ENCODE assay signal across 27 cellular contexts in the genomic region with DNA sequence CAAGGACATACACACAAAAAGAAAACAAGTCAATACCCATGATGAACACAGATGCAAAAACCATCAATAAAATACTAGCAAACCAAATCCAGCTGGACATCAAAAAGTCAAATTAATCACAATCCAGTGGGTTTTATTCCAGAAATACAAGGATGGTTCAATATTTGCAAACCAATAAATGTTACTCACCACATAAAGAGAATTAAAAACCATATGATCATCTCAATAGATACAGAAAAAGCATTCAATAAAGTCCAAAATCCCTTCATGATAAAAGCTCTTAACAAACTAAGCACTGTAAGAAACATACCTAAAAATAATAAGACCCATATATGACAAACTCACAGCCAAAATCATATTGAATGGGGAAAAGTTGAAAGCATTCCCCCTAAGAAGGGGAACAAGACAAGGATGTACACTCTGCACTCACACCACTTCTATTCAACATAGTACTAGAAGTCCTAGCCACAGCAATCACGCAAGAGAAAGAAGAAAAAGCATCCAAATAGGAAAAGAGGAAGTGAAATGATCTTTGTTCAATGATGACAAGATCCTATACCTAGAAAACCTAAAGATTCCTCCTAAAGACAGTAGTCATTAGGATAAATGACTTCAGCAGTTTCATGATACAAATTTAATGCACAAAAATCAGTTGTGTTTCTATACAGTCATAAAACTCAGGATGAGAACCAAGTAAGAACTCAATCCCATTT.
"Had no signal": no experiment of that assay in that cellular context is flagged by ENCODE, and none has a peak within 500 bp of the region (broad histone marks: within the 10 kb centered on the region; RNA-seq: fewer than 3 reads in every experiment).

No MANE protein-coding gene starts in this region.

- H3K27me3 ChIP-seq: brain microvascular endothelial cell, dorsolateral prefrontal cortex, neutrophil, pancreas, right lobe of liver, suprapubic skin, transverse colon, uterus had no signal

- H3K4me3 ChIP-seq: dorsolateral prefrontal cortex, lung, pancreas, right lobe of liver, suprapubic skin, transverse colon, uterus had no signal

- ATAC-seq: activated naive CD8-positive, alpha-beta T cell treated with anti-CD3 and anti-CD28 coated beads, Interleukin-2, amount 50 U/mL, for 24 hours; activated T-cell treated with anti-CD3 and anti-CD28 coated beads, Interleukin-2, amount 50 U/mL, for 4 hours; natural killer cell treated with Interleukin-12 subunit alpha and Interleukin-12 subunit beta and Interleukin-15 and Interleukin-18, amount 100 ng/mL, for 72 hours; pancreas; right lobe of liver; stimulated activated naive CD8-positive, alpha-beta T cell treated with anti-CD3 and anti-CD28 coated beads, Interleukin-15, amount 100 ng/mL, for 72 hours had no signal

- H3K9me3 Mint-ChIP-seq: activated naive CD4-positive, alpha-beta T cell treated with anti-CD3 and anti-CD28 coated beads, Interleukin-2, amount 10 ng/mL, durations not matched to agents 7 days and 5 days had no signal

- FAIRE-seq: colon had no signal

- H3K27ac Mint-ChIP-seq: activated naive CD4-positive, alpha-beta T cell treated with anti-CD3 and anti-CD28 coated beads, Interleukin-2, amount 10 ng/mL, durations not matched to agents 7 days and 5 days; activated naive CD8-positive, alpha-beta T cell treated with anti-CD3 and anti-CD28 coated beads, Interleukin-2, amount 50 U/mL, for 24 hours; natural killer cell treated with Interleukin-12 subunit alpha and Interleukin-12 subunit beta and Interleukin-15 and Interleukin-18, amount 100 ng/mL, for 72 hours; stimulated activated naive CD8-positive, alpha-beta T cell treated with anti-CD3 and anti-CD28 coated beads, Interleukin-15, amount 100 ng/mL, for 72 hours had no signal

- H3K9me3 ChIP-seq: neutrophil, pancreas, right lobe of liver, suprapubic skin, uterus had no signal

- DNase-seq: activated CD4-positive, alpha-beta T cell treated with anti-CD3 and anti-CD28 coated beads, Interleukin-2, amount 50 U/mL, for 1 hour; activated CD4-positive, CD25-positive, alpha-beta regulatory T cell treated with anti-CD3 and anti-CD28 coated beads, Interleukin-2, amount 50 U/mL, for 72 hours; activated CD8-positive, alpha-beta memory T cell treated with anti-CD3 and anti-CD28 coated beads, Interleukin-2, amount 50 U/mL, for 4 hours; activated naive CD4-positive, alpha-beta T cell treated with anti-CD3 and anti-CD28 coated beads, Interleukin-2, amount 10 ng/mL, durations not matched to agents 7 days and 5 days; activated naive CD8-positive, alpha-beta T cell treated with anti-CD3 and anti-CD28 coated beads, Interleukin-2, amount 50 U/mL, for 24 hours; activated T-cell treated with anti-CD3 and anti-CD28 coated beads, Interleukin-2, amount 50 U/mL, for 4 hours; anterior cingulate cortex; brain microvascular endothelial cell; central memory CD4-positive, alpha-beta T cell; dorsolateral prefrontal cortex; foreskin melanocyte; glutamatergic neuron; hippocampal formation; pancreas; right lobe of liver; small intestine; stimulated activated CD4-positive, alpha-beta T cell treated with anti-CD3 and anti-CD28 coated beads, Interleukin-15, amount 100 ng/mL, for 24 hours; stimulated activated CD4-positive, alpha-beta T cell treated with anti-CD3 and anti-CD28 coated beads, Interleukin-2, amount 100 ng/mL, for 48 hours; stimulated activated naive CD8-positive, alpha-beta T cell treated with anti-CD3 and anti-CD28 coated beads, Interleukin-15, amount 100 ng/mL, for 72 hours; transverse colon; uterus had no signal

- H3K4me3 Mint-ChIP-seq: activated naive CD4-positive, alpha-beta T cell treated with anti-CD3 and anti-CD28 coated beads, Interleukin-2, amount 10 ng/mL, durations not matched to agents 7 days and 5 days; activated naive CD8-positive, alpha-beta T cell treated with anti-CD3 and anti-CD28 coated beads, Interleukin-2, amount 50 U/mL, for 24 hours; activated T-cell treated with anti-CD3 and anti-CD28 coated beads, Interleukin-2, amount 50 U/mL, for 4 hours; natural killer cell treated with Interleukin-12 subunit alpha and Interleukin-12 subunit beta and Interleukin-15 and Interleukin-18, amount 100 ng/mL, for 72 hours; stimulated activated naive CD8-positive, alpha-beta T cell treated with anti-CD3 and anti-CD28 coated beads, Interleukin-15, amount 100 ng/mL, for 72 hours had no signal

- H3K4me1 ChIP-seq: pancreas, right lobe of liver, suprapubic skin, uterus had no signal

- H3K27ac ChIP-seq: brain microvascular endothelial cell, dorsolateral prefrontal cortex, neutrophil, pancreas, right lobe of liver, suprapubic skin, transverse colon, uterus, VCaP had no signal

- H3K27me3 Mint-ChIP-seq: activated naive CD4-positive, alpha-beta T cell treated with anti-CD3 and anti-CD28 coated beads, Interleukin-2, amount 10 ng/mL, durations not matched to agents 7 days and 5 days; activated naive CD8-positive, alpha-beta T cell treated with anti-CD3 and anti-CD28 coated beads, Interleukin-2, amount 50 U/mL, for 24 hours; natural killer cell treated with Interleukin-12 subunit alpha and Interleukin-12 subunit beta and Interleukin-15 and Interleukin-18, amount 100 ng/mL, for 72 hours; stimulated activated naive CD8-positive, alpha-beta T cell treated with anti-CD3 and anti-CD28 coated beads, Interleukin-15, amount 100 ng/mL, for 72 hours had no signal

- H3K36me3 ChIP-seq: uterus had no signal
